In the genomic region with DNA sequence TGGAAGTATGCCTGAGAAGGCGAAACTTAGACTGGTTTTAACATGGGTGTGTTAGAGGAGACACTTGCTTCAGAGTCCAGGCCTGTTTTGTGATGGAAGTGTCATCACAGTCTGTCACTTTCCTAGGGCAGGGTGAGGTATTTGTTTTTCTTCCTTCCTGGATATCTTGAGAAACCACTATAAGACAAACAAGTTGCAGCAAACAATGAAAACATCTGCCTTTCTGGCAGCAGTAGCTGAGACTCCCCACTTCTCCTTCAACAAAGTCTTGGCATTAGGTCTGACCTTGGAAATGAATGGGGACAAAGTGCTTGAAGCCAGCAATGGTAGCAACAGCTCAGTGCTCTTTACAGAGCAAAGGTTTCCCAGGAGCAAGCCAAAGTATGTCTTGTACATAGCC, we compare ENCODE assay signal across 1 cellular context.
TF ChIP-seq lines count a peak whose summit lies in the region.

No MANE protein-coding gene starts in this region.

TF ChIP-seq in WTC11, 78 proteins besides CTCF, POLR2A, EP300 and RAD21 (continued from another document):
- no peak for TF ChIP-seq ZNF219 (CRISPR knock-in tag; IDR thresholded peaks at IDR 0.05; ENCODE audit: borderline replicate concordance)
- no peak for TF ChIP-seq MYBL2 (CRISPR knock-in tag; IDR thresholded peaks at IDR 0.05)
- no peak for TF ChIP-seq OVOL2 (CRISPR knock-in tag; IDR thresholded peaks at IDR 0.05; ENCODE audit: borderline replicate concordance)
TF ChIP-seq in WTC11: peak in this region for 0.
